ENCODE assay signal across 10 cellular contexts in genomic region chr19:4830332-4830731, GRCh38. TPM values are rescaled to one million over a fixed set of nuclear protein-coding genes. Genes with fewer than 3 reads are reported as not detected.
DNase-seq lines count a peak whose midpoint lies in the region; ATAC-seq, FAIRE-seq and TF ChIP-seq lines count a peak whose summit lies in the region.
"Had no signal": no experiment of that assay in that cellular context is flagged by ENCODE, and none has a peak within 500 bp of the region (broad histone marks: within the 10 kb centered on the region; RNA-seq: fewer than 3 reads in every experiment).

No MANE protein-coding gene starts in this region.

- no peaks in the 10 kb centered on the region for H3K9me3 Mint-ChIP-seq in activated CD4-positive, alpha-beta T cell treated with anti-CD3 and anti-CD28 coated beads, Interleukin-2, amount 10 ng/mL, durations not matched to agents 24 days and 14 days
- no peaks in the 10 kb centered on the region for H3K9me3 Mint-ChIP-seq in activated naive CD8-positive, alpha-beta T cell treated with anti-CD3 and anti-CD28 coated beads, Interleukin-2, amount 50 U/mL, for 24 hours

- H3K27ac ChIP-seq in HepG2 (ENCODE audit: extremely low read length, insufficient read depth, low read length): peak overlapping the region; percentile 50
- H3K27ac ChIP-seq in suprapubic skin: peak overlapping the region; percentile 93

- H3K27me3 ChIP-seq in HepG2 (ENCODE audit: control insufficient read depth in 1 of 2, insufficient read depth in 2 of 2, low read length in 2 of 2) (no peaks in the 10 kb centered on the region), suprapubic skin (no peaks in the 10 kb centered on the region)

- FAIRE-seq in HepG2 (lab: Jason Lieb, UNC) (no peak), HTR-8/SVneo (lab: Jason Lieb, UNC) (no peak)

- H3K9ac ChIP-seq in HepG2 (ENCODE audit: insufficient read depth, low read depth, low read length): peak overlapping the region; percentile 83

- POLR2A ChIA-PET in HepG2 (lab: Yijun Ruan, JAX): interaction anchor here (1.3 to 2.4 kb wide), 2 partner anchors 14 to 18 kb away, joined by 7 to 9 read pairs; no protein-coding TSS in a partner anchor

- H3K4me1 ChIP-seq in HepG2 (ENCODE audit: insufficient read depth, low read length) (peaks cover 27% of the 10 kb centered on the region), suprapubic skin (peaks cover 28% of the 10 kb centered on the region)

- TF ChIP-seq CTCF in HepG2 (CRISPR knock-in tag; IDR thresholded peaks at IDR 0.05) (no peak), suprapubic skin (IDR thresholded peaks at IDR 0.05) (no peak)

- no peak for TF ChIP-seq POLR2A in HepG2 (IDR thresholded peaks at IDR 0.05; ENCODE audit: insufficient read depth in 1 of 2, low read depth in 2 of 2, low read length in 2 of 2)
- no peak for TF ChIP-seq POLR2A in suprapubic skin (IDR thresholded peaks at IDR 0.05)

- no peaks in the 10 kb centered on the region for H3K9me3 ChIP-seq in HepG2 (ENCODE audit: low read length)
- no peaks in the 10 kb centered on the region for H3K9me3 ChIP-seq in suprapubic skin

- CTCF ChIA-PET in HepG2 (lab: Yijun Ruan, JAX; ENCODE audit: low intra/inter-chr PET ratio, low total read pairs): interaction anchor here (2.3 kb wide), 1 partner anchor 21 kb away, joined by 14 read pairs; no protein-coding TSS in a partner anchor

- no peak for TF ChIP-seq RAD21 in HepG2 (CRISPR knock-in tag; IDR thresholded peaks at IDR 0.05)

- H2AFZ ChIP-seq in HepG2 (ENCODE audit: low read length): no peak overlapping the region

- no peaks in the 10 kb centered on the region for H3K36me3 ChIP-seq in HepG2 (replicated peaks in 1 of 2; ENCODE audit: control insufficient read depth in 1 of 2, insufficient read depth in 2 of 2, low read length in 2 of 2)
- H3K36me3 ChIP-seq in suprapubic skin: peaks cover 4% of the 10 kb centered on the region

- H3K36me3 Mint-ChIP-seq in activated CD4-positive, alpha-beta T cell treated with anti-CD3 and anti-CD28 coated beads, Interleukin-2, amount 10 ng/mL, durations not matched to agents 24 days and 14 days (ENCODE audit: low read depth): peaks cover 16% of the 10 kb centered on the region
- peaks cover 2% of the 10 kb centered on the region for H3K36me3 Mint-ChIP-seq in activated naive CD8-positive, alpha-beta T cell treated with anti-CD3 and anti-CD28 coated beads, Interleukin-2, amount 50 U/mL, for 24 hours (ENCODE audit: low read depth)

- no peaks in the 10 kb centered on the region for H4K20me1 ChIP-seq in HepG2 (ENCODE audit: insufficient read depth, low read length)

- H3K4me3 ChIP-seq in HepG2 (replicated peaks in 1 of 3; ENCODE audit: insufficient read depth in 1 of 3, low read depth in 2 of 3, low read length in 3 of 3): peak overlapping the region; percentile 85 to 96 (median 88); a peak in 5 of 6 replicates
- H3K4me3 ChIP-seq in suprapubic skin: peak overlapping the region; percentile 94

- intact Hi-C loops in activated CD4-positive, alpha-beta T cell treated with anti-CD3 and anti-CD28 coated beads, Interleukin-2, amount 10 ng/mL, durations not matched to agents 24 days and 14 days (cut with micrococcal nuclease): loop anchor here (2.0 kb wide), 1 partner anchor 16 kb away; no protein-coding TSS in a partner anchor
- intact Hi-C loops in HepG2 (cut with micrococcal nuclease; ENCODE audit: unreplicated experiment): no loop called here

- H3K4me1 Mint-ChIP-seq in activated CD4-positive, alpha-beta T cell treated with anti-CD3 and anti-CD28 coated beads, Interleukin-2, amount 10 ng/mL, durations not matched to agents 24 days and 14 days: peaks cover 22% of the 10 kb centered on the region
- peaks cover 27% of the 10 kb centered on the region for H3K4me1 Mint-ChIP-seq in activated naive CD8-positive, alpha-beta T cell treated with anti-CD3 and anti-CD28 coated beads, Interleukin-2, amount 50 U/mL, for 24 hours

- peaks cover 12% of the 10 kb centered on the region for H3K79me2 ChIP-seq in HepG2 (ENCODE audit: insufficient read depth, low read length)

- no peak for TF ChIP-seq EP300 in HepG2 (IDR thresholded peaks at IDR 0.05; ENCODE audit: low read depth in 2 of 2, low read length in 2 of 2)
- no peak for TF ChIP-seq EP300 in HepG2 (CRISPR knock-in tag; IDR thresholded peaks at IDR 0.05; ENCODE audit: borderline replicate concordance)
- TF ChIP-seq EP300 in suprapubic skin (IDR thresholded peaks at IDR 0.05): no peak

- no peak for ATAC-seq in activated naive CD8-positive, alpha-beta T cell treated with anti-CD3 and anti-CD28 coated beads, Interleukin-2, amount 50 U/mL, for 24 hours
- no peak for ATAC-seq in HepG2

- DNase-seq in activated CD4-positive, alpha-beta T cell treated with anti-CD3 and anti-CD28 coated beads, Interleukin-2, amount 10 ng/mL, durations not matched to agents 24 days and 14 days: no peak
- no peak for DNase-seq in activated CD4-positive, alpha-beta T cell treated with anti-CD3 and anti-CD28 coated beads, Interleukin-2, amount 50 U/mL, for 1 hour
- DNase-seq in activated naive CD8-positive, alpha-beta T cell treated with anti-CD3 and anti-CD28 coated beads, Interleukin-2, amount 50 U/mL, for 24 hours: no peak
- DNase-seq in HepG2 (ENCODE audit: low spot score): no peak
- DNase-seq in suprapubic skin (ENCODE audit: low spot score in 2 of 2): no peak
- DNase-seq in SW 1271 (lab: John Stamatoyannopoulos, UW): no peak
- DNase-seq in HTR-8/SVneo (ENCODE audit: insufficient read length, low spot score): no peak
- DNase-seq in NCI-H1048 (lab: John Stamatoyannopoulos, UW): no peak
- DNase-seq: C1 segment of cervical spinal cord, NCI-H2081 had no signal

- no TSS peak for BruUV-seq in HepG2 (replicated peaks; lab: Mats Ljungman, UMichigan)

- 80% methylated on average over 6 of the region's 6 CpGs for WGBS in HepG2 (ENCODE audit: low lambda C conversion rate)
- WGBS in suprapubic skin: 57% methylated on average over 6 of the region's 6 CpGs

- H3K27me3 Mint-ChIP-seq in activated CD4-positive, alpha-beta T cell treated with anti-CD3 and anti-CD28 coated beads, Interleukin-2, amount 10 ng/mL, durations not matched to agents 24 days and 14 days: no peaks in the 10 kb centered on the region
- no peaks in the 10 kb centered on the region for H3K27me3 Mint-ChIP-seq in activated naive CD8-positive, alpha-beta T cell treated with anti-CD3 and anti-CD28 coated beads, Interleukin-2, amount 50 U/mL, for 24 hours

- peak overlapping the region; percentile 93 for H3K27ac Mint-ChIP-seq in activated CD4-positive, alpha-beta T cell treated with anti-CD3 and anti-CD28 coated beads, Interleukin-2, amount 10 ng/mL, durations not matched to agents 24 days and 14 days
- H3K27ac Mint-ChIP-seq in activated naive CD8-positive, alpha-beta T cell treated with anti-CD3 and anti-CD28 coated beads, Interleukin-2, amount 50 U/mL, for 24 hours: peak overlapping the region; percentile 89

- peak overlapping the region; percentile 96 for H3K4me2 ChIP-seq in HepG2 (ENCODE audit: low read depth, low read length)

- in situ Hi-C loops in HepG2 (cut with HindIII; ENCODE audit: extremely low pct_ligation_motif_present, low pct_unique_long_range_greater_than_20kb): no loop called here

- H3K4me3 Mint-ChIP-seq in activated CD4-positive, alpha-beta T cell treated with anti-CD3 and anti-CD28 coated beads, Interleukin-2, amount 10 ng/mL, durations not matched to agents 24 days and 14 days: peak overlapping the region; percentile 95
- H3K4me3 Mint-ChIP-seq in activated naive CD8-positive, alpha-beta T cell treated with anti-CD3 and anti-CD28 coated beads, Interleukin-2, amount 50 U/mL, for 24 hours: peak overlapping the region; percentile 86

RNA-seq across cellular contexts. Expression of gene TICAM1, which starts 1.2 kb away (rescaled TPM):
- total RNA-seq in activated CD4-positive, alpha-beta T cell treated with anti-CD3 and anti-CD28 coated beads, Interleukin-2, amount 10 ng/mL, durations not matched to agents 24 days and 14 days: 33.8 and 33.9 TPM in 2 replicates
- 0.95 and 1.3 TPM in 2 replicates for total RNA-seq in HepG2 (2016; rRNA removed; fragmentation: Illumina TruSeq; extraction: Trizol)
- 0.30 and 0.44 TPM in 2 replicates for total RNA-seq in HepG2 (2016; cell fraction: cytosol; rRNA removed; fragmentation: Illumina TruSeq; extraction: Trizol; ENCODE audit: low read depth)
- 1.0 and 1.3 TPM in 2 replicates for total RNA-seq in HepG2 (2016; cell fraction: insoluble cytoplasmic fraction; rRNA removed; fragmentation: Illumina TruSeq; extraction: Trizol)
- 1.2 and 1.4 TPM in 2 replicates for total RNA-seq in HepG2 (2016; cell fraction: membrane; rRNA removed; fragmentation: Illumina TruSeq; extraction: Trizol)
- 0.47 and 1.1 TPM in 2 replicates for total RNA-seq in HepG2 (2016; cell fraction: nucleus; rRNA removed; fragmentation: Illumina TruSeq; extraction: Trizol)
- polyA plus RNA-seq in HepG2 (2011; rRNA removed): 0.33 and 0.61 TPM in 2 replicates
- polyA plus RNA-seq in HepG2 (2011; cell fraction: cytosol; rRNA removed): 0.45 and 0.47 TPM in 2 replicates
- 1.7 and 2.4 TPM in 2 replicates for polyA plus RNA-seq in HepG2 (2011; cell fraction: nucleus; rRNA removed)
- polyA plus RNA-seq in HepG2 (2012): 2.7 and 4.4 TPM in 2 replicates
- polyA plus RNA-seq in HepG2 (2016; cell fraction: cytosol; fragmentation: Illumina TruSeq; extraction: Trizol; ENCODE audit: low read depth): 0.70 and 0.91 TPM in 2 replicates
- polyA plus RNA-seq in HepG2 (2016; cell fraction: insoluble cytoplasmic fraction; fragmentation: Illumina TruSeq; extraction: Trizol; ENCODE audit: low read depth): 3.0 and 3.7 TPM in 2 replicates
- polyA plus RNA-seq in HepG2 (2016; cell fraction: membrane; fragmentation: Illumina TruSeq; extraction: Trizol; ENCODE audit: low read depth): 1.5 and 1.9 TPM in 2 replicates
- polyA plus RNA-seq in HepG2 (2016; cell fraction: nucleus; fragmentation: Illumina TruSeq; extraction: Trizol; ENCODE audit: insufficient read depth, low read depth): 4.0 and 4.6 TPM in 2 replicates
- polyA minus RNA-seq in HepG2 (2011; rRNA and poly(A)+ RNA removed; ENCODE audit: low replicate concordance): 0.70 and 1.7 TPM in 2 replicates
- polyA minus RNA-seq in HepG2 (2011; cell fraction: cytosol; rRNA and poly(A)+ RNA removed): 1.4 and 1.6 TPM in 2 replicates
- polyA minus RNA-seq in HepG2 (2011; cell fraction: nucleus; rRNA and poly(A)+ RNA removed): 0.50 and 0.52 TPM in 2 replicates
- 10 to 100 TPM; 16.5 to 28.3 (median 20.3) TPM for total RNA-seq in suprapubic skin

RNA-seq across cellular contexts. Expression of gene PLIN3, which starts 37.1 kb away (rescaled TPM):
- total RNA-seq in activated CD4-positive, alpha-beta T cell treated with anti-CD3 and anti-CD28 coated beads, Interleukin-2, amount 10 ng/mL, durations not matched to agents 24 days and 14 days: 28.6 and 34.4 TPM in 2 replicates
- total RNA-seq in HepG2 (2016; rRNA removed; fragmentation: Illumina TruSeq; extraction: Trizol): 49.3 and 59.8 TPM in 2 replicates
- total RNA-seq in HepG2 (2016; cell fraction: cytosol; rRNA removed; fragmentation: Illumina TruSeq; extraction: Trizol; ENCODE audit: low read depth): 8.6 and 11.0 TPM in 2 replicates
- total RNA-seq in HepG2 (2016; cell fraction: insoluble cytoplasmic fraction; rRNA removed; fragmentation: Illumina TruSeq; extraction: Trizol): 52.7 and 59.0 TPM in 2 replicates
- 25.3 and 25.7 TPM in 2 replicates for total RNA-seq in HepG2 (2016; cell fraction: membrane; rRNA removed; fragmentation: Illumina TruSeq; extraction: Trizol)
- total RNA-seq in HepG2 (2016; cell fraction: nucleus; rRNA removed; fragmentation: Illumina TruSeq; extraction: Trizol): 20.1 and 21.0 TPM in 2 replicates
- 57.9 and 69.4 TPM in 2 replicates for polyA plus RNA-seq in HepG2 (2011; rRNA removed)
- polyA plus RNA-seq in HepG2 (2011; cell fraction: cytosol; rRNA removed): 64.8 and 97.9 TPM in 2 replicates
- polyA plus RNA-seq in HepG2 (2011; cell fraction: nucleus; rRNA removed): 34.7 and 36.0 TPM in 2 replicates
- polyA plus RNA-seq in HepG2 (2012): 36.2 and 55.0 TPM in 2 replicates
- 10.8 and 11.1 TPM in 2 replicates for polyA plus RNA-seq in HepG2 (2016; cell fraction: cytosol; fragmentation: Illumina TruSeq; extraction: Trizol; ENCODE audit: low read depth)
- polyA plus RNA-seq in HepG2 (2016; cell fraction: insoluble cytoplasmic fraction; fragmentation: Illumina TruSeq; extraction: Trizol; ENCODE audit: low read depth): 68.3 and 74.9 TPM in 2 replicates
- 20.0 and 20.9 TPM in 2 replicates for polyA plus RNA-seq in HepG2 (2016; cell fraction: membrane; fragmentation: Illumina TruSeq; extraction: Trizol; ENCODE audit: low read depth)
- 31.2 and 32.3 TPM in 2 replicates for polyA plus RNA-seq in HepG2 (2016; cell fraction: nucleus; fragmentation: Illumina TruSeq; extraction: Trizol; ENCODE audit: insufficient read depth, low read depth)
- 93.3 and 183 TPM in 2 replicates for polyA minus RNA-seq in HepG2 (2011; rRNA and poly(A)+ RNA removed; ENCODE audit: low replicate concordance)
- 76.8 and 81.5 TPM in 2 replicates for polyA minus RNA-seq in HepG2 (2011; cell fraction: cytosol; rRNA and poly(A)+ RNA removed)
- 26.5 and 32.3 TPM in 2 replicates for polyA minus RNA-seq in HepG2 (2011; cell fraction: nucleus; rRNA and poly(A)+ RNA removed)
- total RNA-seq in suprapubic skin: 10 to 100 TPM; 52.4 to 74.9 (median 65.5) TPM

RNA-seq across cellular contexts. Expression of gene FEM1A, which starts 38.8 kb away (rescaled TPM):
- 22.9 and 23.3 TPM in 2 replicates for total RNA-seq in activated CD4-positive, alpha-beta T cell treated with anti-CD3 and anti-CD28 coated beads, Interleukin-2, amount 10 ng/mL, durations not matched to agents 24 days and 14 days
- 10.8 and 11.6 TPM in 2 replicates for total RNA-seq in HepG2 (2016; rRNA removed; fragmentation: Illumina TruSeq; extraction: Trizol)
- 1.9 and 2.0 TPM in 2 replicates for total RNA-seq in HepG2 (2016; cell fraction: cytosol; rRNA removed; fragmentation: Illumina TruSeq; extraction: Trizol; ENCODE audit: low read depth)
- total RNA-seq in HepG2 (2016; cell fraction: insoluble cytoplasmic fraction; rRNA removed; fragmentation: Illumina TruSeq; extraction: Trizol): 10.8 and 11.2 TPM in 2 replicates
- 8.3 and 9.0 TPM in 2 replicates for total RNA-seq in HepG2 (2016; cell fraction: membrane; rRNA removed; fragmentation: Illumina TruSeq; extraction: Trizol)
- total RNA-seq in HepG2 (2016; cell fraction: nucleus; rRNA removed; fragmentation: Illumina TruSeq; extraction: Trizol): 6.7 and 7.8 TPM in 2 replicates
- 3.2 and 4.2 TPM in 2 replicates for polyA plus RNA-seq in HepG2 (2011; rRNA removed)
- 3.1 and 4.4 TPM in 2 replicates for polyA plus RNA-seq in HepG2 (2011; cell fraction: cytosol; rRNA removed)
- 3.3 and 4.8 TPM in 2 replicates for polyA plus RNA-seq in HepG2 (2011; cell fraction: nucleus; rRNA removed)
- 0.23 and 0.29 TPM in 2 replicates for polyA plus RNA-seq in HepG2 (2012)
- polyA plus RNA-seq in HepG2 (2016; cell fraction: cytosol; fragmentation: Illumina TruSeq; extraction: Trizol; ENCODE audit: low read depth): 0.88 and 1.0 TPM in 2 replicates
- 8.3 and 9.1 TPM in 2 replicates for polyA plus RNA-seq in HepG2 (2016; cell fraction: insoluble cytoplasmic fraction; fragmentation: Illumina TruSeq; extraction: Trizol; ENCODE audit: low read depth)
- polyA plus RNA-seq in HepG2 (2016; cell fraction: membrane; fragmentation: Illumina TruSeq; extraction: Trizol; ENCODE audit: low read depth): 4.1 and 4.3 TPM in 2 replicates
- 6.8 TPM in 2 replicates for polyA plus RNA-seq in HepG2 (2016; cell fraction: nucleus; fragmentation: Illumina TruSeq; extraction: Trizol; ENCODE audit: insufficient read depth, low read depth)
- polyA minus RNA-seq in HepG2 (2011; rRNA and poly(A)+ RNA removed; ENCODE audit: low replicate concordance): 16.5 and 16.7 TPM in 2 replicates
- polyA minus RNA-seq in HepG2 (2011; cell fraction: cytosol; rRNA and poly(A)+ RNA removed): 4.8 and 5.5 TPM in 2 replicates
- polyA minus RNA-seq in HepG2 (2011; cell fraction: nucleus; rRNA and poly(A)+ RNA removed): 6.6 and 7.5 TPM in 2 replicates
- total RNA-seq in suprapubic skin: 10 to 100 TPM; 29.6 to 51.8 (median 41.1) TPM

Comparison
In these comparisons a context has a peak if more than half of its experiments do, and no peak if none do; other contexts are left out.
1. RNA of gene TICAM1, which starts 1.2 kb away (total RNA-seq): 33.8 to 33.9 TPM in activated CD4-positive, alpha-beta T cell treated with anti-CD3 and anti-CD28 coated beads, Interleukin-2, amount 10 ng/mL, durations not matched to agents 24 days and 14 days and 16.5 to 28.3 TPM in suprapubic skin; 0.30 to 1.4 TPM in HepG2; every median in the first group is over 4 times any median in the second.